Comparison of ENCODE assay signal across 8 cellular contexts in genomic region chr5:14992757-14993725, GRCh38.
A peak's percentile ranks its signal among the peaks of the same experiment; 100 is the strongest.
DNase-seq lines count a peak whose midpoint lies in the region; ATAC-seq and TF ChIP-seq lines count a peak whose summit lies in the region.
"Not testable (repeated sequence)": the region's sequence is repeated elsewhere in the genome, so short reads cannot be mapped to it uniquely, and the experiment has no call there.

No MANE protein-coding gene starts in this region.

- not testable (repeated sequence) for H3K4me1 ChIP-seq in CD8-positive, alpha-beta T cell (ENCODE audit: insufficient read depth, low read length); mucosa of descending colon (ENCODE audit: low read depth)

- H3K4me3 Mint-ChIP-seq in CD8-positive, alpha-beta T cell = peak overlapping the region; percentile 95
- peak overlapping the region; percentile 84 for H3K4me3 Mint-ChIP-seq in activated CD4-positive, alpha-beta T cell treated with anti-CD3 and anti-CD28 coated beads, Interleukin-2, amount 10 ng/mL, durations not matched to agents 7 days and 5 days

- POLR2A ChIA-PET in CD8-positive, alpha-beta T cell (lab: Charles Lee) = interaction anchor here (0.6 to 1.9 kb wide), 9 partner anchors 9 to 411 kb away, joined by 3 to 8 read pairs (median 4); no protein-coding TSS in a partner anchor
- POLR2A ChIA-PET in activated CD4-positive, alpha-beta T cell treated with anti-CD3 and anti-CD28 coated beads, Interleukin-2, amount 10 ng/mL, durations not matched to agents 7 days and 5 days (lab: Charles Lee) = interaction anchor here (0.7 to 1.1 kb wide), 2 partner anchors 73 to 120 kb away, joined by 4 read pairs; no protein-coding TSS in a partner anchor

- TF ChIP-seq CTCF in CD8-positive, alpha-beta T cell (IDR thresholded peaks at IDR 0.05); mucosa of descending colon (IDR thresholded peaks at IDR 0.05): not testable (repeated sequence)

- peak overlapping the region; percentile 65 for H3K4me3 ChIP-seq in CD8-positive, alpha-beta T cell (ENCODE audit: low read depth, low read length)
- not testable (repeated sequence) for H3K4me3 ChIP-seq in mucosa of descending colon

- not testable (repeated sequence) for H3K9me3 ChIP-seq in CD8-positive, alpha-beta T cell (ENCODE audit: low read length); mucosa of descending colon

- H3K4me1 Mint-ChIP-seq in CD8-positive, alpha-beta T cell (ENCODE audit: low read depth) = peaks cover 14% of the 10 kb centered on the region
- H3K4me1 Mint-ChIP-seq in activated CD4-positive, alpha-beta T cell treated with anti-CD3 and anti-CD28 coated beads, Interleukin-2, amount 10 ng/mL, durations not matched to agents 7 days and 5 days = peaks cover 16% of the 10 kb centered on the region

- intact Hi-C loops in CD8-positive, alpha-beta T cell (cut with DNase I, micrococcal nuclease) = loop anchor here (1.0 to 10.0 kb wide), 6 partner anchors 10 to 848 kb away; partner anchors contain the start of genes ANKH (in 1 of the 2), OTULINL (in 1 of the 2) and TRIO (in 1 of the 2)
- intact Hi-C loops in mucosa of descending colon (cut with DNase I, micrococcal nuclease) = not testable (repeated sequence)

- H3K27me3 ChIP-seq in CD8-positive, alpha-beta T cell (ENCODE audit: insufficient read depth, low read length) = not testable (repeated sequence)

- DNase-seq in CD8-positive, alpha-beta T cell = peak; percentile 25 to 81 (median 58)
- peak; percentile 72 for DNase-seq in activated CD4-positive, alpha-beta T cell treated with anti-CD3 and anti-CD28 coated beads, Interleukin-2, amount 10 ng/mL, durations not matched to agents 7 days and 5 days
- DNase-seq in activated naive CD4-positive, alpha-beta T cell treated with anti-CD3 and anti-CD28 coated beads, Interleukin-2, amount 50 U/mL, for 72 hours (ENCODE audit: low spot score in 2 of 2) = peak; percentile 34 to 65
- peak in 2 of 3 donors; percentile 35 to 51 for DNase-seq in mucosa of descending colon
- DNase-seq in stimulated activated CD8-positive, alpha-beta memory T cell treated with anti-CD3 and anti-CD28 coated beads, Interleukin-15, amount 100 ng/mL, for 1 hour (ENCODE audit: low read depth) = peak; percentile 20

- not testable (repeated sequence) for H3K9me3 Mint-ChIP-seq in CD8-positive, alpha-beta T cell; activated CD4-positive, alpha-beta T cell treated with anti-CD3 and anti-CD28 coated beads, Interleukin-2, amount 10 ng/mL, durations not matched to agents 7 days and 5 days; activated naive CD4-positive, alpha-beta T cell treated with anti-CD3 and anti-CD28 coated beads, Interleukin-2, amount 50 U/mL, for 72 hours

- not testable (repeated sequence) for H3K36me3 ChIP-seq in CD8-positive, alpha-beta T cell (ENCODE audit: insufficient read depth, low read length); mucosa of descending colon (ENCODE audit: low read depth)

- H3K27ac Mint-ChIP-seq in CD8-positive, alpha-beta T cell = peak overlapping the region; percentile 98
- peak overlapping the region; percentile 96 for H3K27ac Mint-ChIP-seq in activated CD4-positive, alpha-beta T cell treated with anti-CD3 and anti-CD28 coated beads, Interleukin-2, amount 10 ng/mL, durations not matched to agents 7 days and 5 days
- peak overlapping the region; percentile 79 to 87 for H3K27ac Mint-ChIP-seq in activated naive CD4-positive, alpha-beta T cell treated with anti-CD3 and anti-CD28 coated beads, Interleukin-2, amount 50 U/mL, for 72 hours

- not testable (repeated sequence) for H3K36me3 Mint-ChIP-seq in CD8-positive, alpha-beta T cell; activated CD4-positive, alpha-beta T cell treated with anti-CD3 and anti-CD28 coated beads, Interleukin-2, amount 10 ng/mL, durations not matched to agents 7 days and 5 days (ENCODE audit: low read depth); activated naive CD4-positive, alpha-beta T cell treated with anti-CD3 and anti-CD28 coated beads, Interleukin-2, amount 50 U/mL, for 72 hours

- CTCF ChIA-PET in CD8-positive, alpha-beta T cell (lab: Charles Lee) = interaction anchor here (0.7 to 4.2 kb wide), 16 partner anchors 9 to 1491 kb away, joined by 3 to 34 read pairs (median 4); no protein-coding TSS in a partner anchor
- CTCF ChIA-PET in activated CD4-positive, alpha-beta T cell treated with anti-CD3 and anti-CD28 coated beads, Interleukin-2, amount 10 ng/mL, durations not matched to agents 7 days and 5 days (lab: Charles Lee) = interaction anchor here (0.6 to 2.5 kb wide), 8 partner anchors 9 to 346 kb away, joined by 3 to 7 read pairs (median 3); no protein-coding TSS in a partner anchor

- H3K27ac ChIP-seq in CD8-positive, alpha-beta T cell (ENCODE audit: low read depth, low read length) = peak overlapping the region; percentile 73

- peak; percentile 98 for ATAC-seq in CD8-positive, alpha-beta T cell
- ATAC-seq in GM19324 (IDR thresholded peaks at IDR 0.05; ENCODE audit: low FRiP score, unreplicated experiment) (peak; percentile 70), HG02798 (IDR thresholded peaks at IDR 0.05; ENCODE audit: poor library complexity, unreplicated experiment) (peak; percentile 89), HG03565 (IDR thresholded peaks at IDR 0.05; ENCODE audit: unreplicated experiment) (peak; percentile 70), mucosa of descending colon (peak; percentile 39)
- ATAC-seq in activated naive CD4-positive, alpha-beta T cell treated with anti-CD3 and anti-CD28 coated beads, Interleukin-2, amount 50 U/mL, for 72 hours = peak; percentile 98 to 99

- H3K27me3 Mint-ChIP-seq in CD8-positive, alpha-beta T cell (ENCODE audit: low read depth); activated CD4-positive, alpha-beta T cell treated with anti-CD3 and anti-CD28 coated beads, Interleukin-2, amount 10 ng/mL, durations not matched to agents 7 days and 5 days: not testable (repeated sequence)

Comparison
In these comparisons a context has a peak if more than half of its experiments do, and no peak if none do; other contexts are left out.
1. ATAC-seq: peak in every context shown above with its lines; median percentile 98 in activated naive CD4-positive, alpha-beta T cell treated with anti-CD3 and anti-CD28 coated beads, Interleukin-2, amount 50 U/mL, for 72 hours; 98 in CD8-positive, alpha-beta T cell; 89 in HG02798; 70 in GM19324; 70 in HG03565; 39 in mucosa of descending colon.
2. DNase-seq: peak in every context shown above with its lines; median percentile 72 in activated CD4-positive, alpha-beta T cell treated with anti-CD3 and anti-CD28 coated beads, Interleukin-2, amount 10 ng/mL, durations not matched to agents 7 days and 5 days; 58 in CD8-positive, alpha-beta T cell; 50 in activated naive CD4-positive, alpha-beta T cell treated with anti-CD3 and anti-CD28 coated beads, Interleukin-2, amount 50 U/mL, for 72 hours; 43 in mucosa of descending colon; 20 in stimulated activated CD8-positive, alpha-beta memory T cell treated with anti-CD3 and anti-CD28 coated beads, Interleukin-15, amount 100 ng/mL, for 1 hour.